1 cellular context compared by ENCODE assay signal in genomic region chr1:117534995-117535467, GRCh38.
TF ChIP-seq lines count a peak whose summit lies in the region.

No MANE protein-coding gene starts in this region.

TF ChIP-seq in K562, 482 proteins besides CTCF, POLR2A, EP300 and RAD21 (continued from another document):
- no peak for TF ChIP-seq CHAMP1 (IDR thresholded peaks at IDR 0.05)
- TF ChIP-seq CBFA2T3 (IDR thresholded peaks at IDR 0.05) = peak; percentile 7; the same call in 1 of the 2 replicates
- peak; percentile 53 for TF ChIP-seq E2F8 (IDR thresholded peaks at IDR 0.05; ENCODE audit: low read depth, partially characterized antibody)
